8 cellular contexts compared by ENCODE assay signal in genomic region chr7:28408974-28409715, GRCh38. TPM values are rescaled to one million over a fixed set of nuclear protein-coding genes. Genes with fewer than 3 reads are reported as not detected.
A peak's percentile ranks its signal among the peaks of the same experiment; 100 is the strongest.
DNase-seq lines count a peak whose midpoint lies in the region; ATAC-seq and TF ChIP-seq lines count a peak whose summit lies in the region.

No MANE protein-coding gene starts in this region.

- H3K36me3 Mint-ChIP-seq in activated CD4-positive, alpha-beta T cell treated with anti-CD3 and anti-CD28 coated beads, Interleukin-2, amount 10 ng/mL, durations not matched to agents 7 days and 5 days (ENCODE audit: low read depth) = no peaks in the 10 kb centered on the region

- H3K27me3 ChIP-seq in left lung = peaks cover 29 to 82% of the 10 kb centered on the region in 2 donors

- peak overlapping the region; percentile 57 to 63 for H3K27ac ChIP-seq in left lung

- peak; percentile 89 for ATAC-seq in left lung

- H3K9me3 ChIP-seq in left lung = no peaks in the 10 kb centered on the region

- no peaks in the 10 kb centered on the region for H3K36me3 ChIP-seq in left lung

- TF ChIP-seq CTCF in left lung (IDR thresholded peaks at IDR 0.05) = no peak

- CTCF ChIA-PET in activated CD4-positive, alpha-beta T cell treated with anti-CD3 and anti-CD28 coated beads, Interleukin-2, amount 10 ng/mL, durations not matched to agents 7 days and 5 days (lab: Charles Lee) = no interaction called here

- H3K4me3 Mint-ChIP-seq in activated CD4-positive, alpha-beta T cell treated with anti-CD3 and anti-CD28 coated beads, Interleukin-2, amount 10 ng/mL, durations not matched to agents 7 days and 5 days = peak overlapping the region; percentile 71

- H3K9me3 Mint-ChIP-seq in activated CD4-positive, alpha-beta T cell treated with anti-CD3 and anti-CD28 coated beads, Interleukin-2, amount 10 ng/mL, durations not matched to agents 7 days and 5 days = no peaks in the 10 kb centered on the region

- peaks cover 69% of the 10 kb centered on the region for H3K27me3 Mint-ChIP-seq in activated CD4-positive, alpha-beta T cell treated with anti-CD3 and anti-CD28 coated beads, Interleukin-2, amount 10 ng/mL, durations not matched to agents 7 days and 5 days

- peak; percentile 97 for DNase-seq in AG20443 (ENCODE audit: low spot score)
- peak; percentile 92 for DNase-seq in HCEC 1CT
- peak; percentile 98 for DNase-seq in NCI-H226
- DNase-seq in activated CD4-positive, alpha-beta T cell treated with anti-CD3 and anti-CD28 coated beads, Interleukin-2, amount 10 ng/mL, durations not matched to agents 7 days and 5 days = peak; percentile 50
- peak; percentile 79 to 92 for DNase-seq in dermis microvascular lymphatic vessel endothelial cell (ENCODE audit: low read depth in 2 of 2)
- peak; percentile 88 to 92 for DNase-seq in left lung
- peak; percentile 79 for DNase-seq in stimulated activated CD4-positive, alpha-beta T cell treated with anti-CD3 and anti-CD28 coated beads, Interleukin-1b, Interleukin-23, amount 100 ng/mL, for 48 hours
- no peak for DNase-seq in NCI-H128 (lab: John Stamatoyannopoulos, UW; ENCODE audit: unreplicated experiment)

- POLR2A ChIA-PET in activated CD4-positive, alpha-beta T cell treated with anti-CD3 and anti-CD28 coated beads, Interleukin-2, amount 10 ng/mL, durations not matched to agents 7 days and 5 days (lab: Charles Lee) = no interaction called here

- peaks cover 25% of the 10 kb centered on the region for H3K4me1 Mint-ChIP-seq in activated CD4-positive, alpha-beta T cell treated with anti-CD3 and anti-CD28 coated beads, Interleukin-2, amount 10 ng/mL, durations not matched to agents 7 days and 5 days

- H3K4me1 ChIP-seq in left lung = peaks cover 18 to 37% of the 10 kb centered on the region in 2 donors

- peak overlapping the region; percentile 31 to 51 for H3K4me3 ChIP-seq in left lung

- no peak overlapping the region for H3K27ac Mint-ChIP-seq in activated CD4-positive, alpha-beta T cell treated with anti-CD3 and anti-CD28 coated beads, Interleukin-2, amount 10 ng/mL, durations not matched to agents 7 days and 5 days

- intact Hi-C loops in left lung (cut with DNase I) = no loop called here

RNA-seq across cellular contexts. Expression of gene CREB5, which starts 3.2 kb away (rescaled TPM):
- not detected for total RNA-seq in activated CD4-positive, alpha-beta T cell treated with anti-CD3 and anti-CD28 coated beads, Interleukin-2, amount 10 ng/mL, durations not matched to agents 7 days and 5 days
- 3.0 and 4.7 TPM in 2 replicates for total RNA-seq in dermis microvascular lymphatic vessel endothelial cell
- 10 to 100 TPM in 1 of 2 donors, 1 to 10 TPM in 1; 6.6 to 19.9 TPM for total RNA-seq in left lung
